Comparison of ENCODE assay signal across 13 cellular contexts in genomic region chr14:75636100-75636692, GRCh38. TPM values are rescaled to one million over a fixed set of nuclear protein-coding genes. Genes with fewer than 3 reads are reported as not detected.
DNase-seq lines count a peak whose midpoint lies in the region; ATAC-seq, FAIRE-seq and TF ChIP-seq lines count a peak whose summit lies in the region.
"Had no signal": no experiment of that assay in that cellular context is flagged by ENCODE, and none has a peak within 500 bp of the region (broad histone marks: within the 10 kb centered on the region; RNA-seq: fewer than 3 reads in every experiment).

No MANE protein-coding gene starts in this region.

- no peak overlapping the region for H3K4me2 ChIP-seq in K562 (ENCODE audit: insufficient read depth, low read length)

- no peaks in the 10 kb centered on the region for H3K9me1 ChIP-seq in K562 (ENCODE audit: control insufficient read depth, insufficient read depth, low read length)

- no peaks in the 10 kb centered on the region for H3K36me3 ChIP-seq in K562 (ENCODE audit: control insufficient read depth, insufficient read depth, low read length)

- no peak for TF ChIP-seq POLR2A in K562 (conservative IDR thresholded peaks at IDR 0.05)

- H3K79me2 ChIP-seq in K562 (ENCODE audit: control insufficient read depth, insufficient read depth, low read length): no peaks in the 10 kb centered on the region

- BruUV-seq in K562 (replicated peaks; lab: Mats Ljungman, UMichigan): no TSS peak

- TF ChIP-seq EP300 in K562 (IDR thresholded peaks at IDR 0.05; ENCODE audit: low read length): no peak

- H4K20me1 ChIP-seq in K562 (replicated peaks; ENCODE audit: control insufficient read depth, insufficient read depth, low read length): no peaks in the 10 kb centered on the region

- TF ChIP-seq CTCF in K562 (IDR thresholded peaks at IDR 0.05 in 2 of 3, conservative IDR thresholded peaks at IDR 0.05 in 1 of 3; ENCODE audit: insufficient read depth in 2 of 3, low read depth in 1 of 3, low read length in 3 of 3): no peak

- FAIRE-seq in K562 (lab: Jason Lieb, UNC): no peak
- FAIRE-seq: endometrium had no signal

- TF ChIP-seq RAD21 in K562 (CRISPR knock-in tag; conservative IDR thresholded peaks at IDR 0.05 in 1 of 2, IDR thresholded peaks at IDR 0.05 in 1 of 2): no peak

- no peak overlapping the region for H2AFZ ChIP-seq in K562 (ENCODE audit: low read depth, low read length)

- H3K4me1 ChIP-seq in K562 (replicated peaks in 1 of 2; ENCODE audit: control insufficient read depth in 2 of 2, insufficient read depth in 2 of 2, low read length in 2 of 2): no peaks in the 10 kb centered on the region

- POLR2A ChIA-PET in K562 (lab: Yijun Ruan, JAX): interaction anchor here (0.7 to 1.6 kb wide), 3 partner anchors 19 to 112 kb away, joined by 3 to 6 read pairs (median 4); partner anchors contain the start of gene TTLL5

- CTCF ChIA-PET in K562 (lab: Yijun Ruan, JAX; ENCODE audit: low intra/inter-chr PET ratio): no interaction called here

- WGBS in K562 (ENCODE audit: insufficient coverage, low coverage, missing lambda C conversion rate): 1% methylated on average over 13 of the region's 13 CpGs

- peaks cover 10 to 39% of the 10 kb centered on the region in 2 experiments; a peak in 4 of 5 replicates for H3K27me3 ChIP-seq in K562 (ENCODE audit: control insufficient read depth in 2 of 2, insufficient read depth in 2 of 2, low read length in 2 of 2)

- ATAC-seq in K562 (no peak), GM19023 (IDR thresholded peaks at IDR 0.05; ENCODE audit: unreplicated experiment) (no peak), GM19324 (IDR thresholded peaks at IDR 0.05; ENCODE audit: low FRiP score, unreplicated experiment) (no peak)

- H3K9ac ChIP-seq in K562 (ENCODE audit: insufficient read depth in 1 of 2, low read depth in 2 of 2, low read length in 2 of 2): no peak overlapping the region

- in situ Hi-C loops in K562 (cut with MboI): no loop called here

- intact Hi-C loops in K562 (cut with micrococcal nuclease): no loop called here

- H3K27ac ChIP-seq in K562 (ENCODE audit: extremely low read depth, low read depth, low read length): no peak overlapping the region

- DNase-seq in AG20443 (ENCODE audit: low spot score): peak; percentile 80
- DNase-seq in LHCN-M2 (ENCODE audit: low read depth): peak; percentile 89
- no peak for DNase-seq in K562 (ENCODE audit: extremely low read depth in 1 of 4, low spot score in 3 of 4)
- peak; percentile 64 for DNase-seq in medulla oblongata (ENCODE audit: extremely low spot score)
- no peak for DNase-seq in T-helper 1 cell
- DNase-seq in NCI-H128 (lab: John Stamatoyannopoulos, UW; ENCODE audit: unreplicated experiment): no peak
- DNase-seq: activated CD4-positive, alpha-beta T cell treated with anti-CD3 and anti-CD28 coated beads for 48 hours; activated naive CD4-positive, alpha-beta T cell treated with anti-CD3 and anti-CD28 coated beads, Interleukin-2, amount 10 ng/mL, durations not matched to agents 7 days and 5 days; CD4-positive, alpha-beta memory T cell; MV-4-11 had no signal

- no peaks in the 10 kb centered on the region for H3K9me3 ChIP-seq in K562 (replicated peaks; ENCODE audit: control insufficient read depth, insufficient read depth, low read depth, low read length)

- no peak overlapping the region for H3K4me3 ChIP-seq in K562

TF ChIP-seq in K562, 482 proteins besides CTCF, POLR2A, EP300 and RAD21 (continues in another document):
- TF ChIP-seq RAD51 (IDR thresholded peaks at IDR 0.05; ENCODE audit: borderline replicate concordance, low read depth) (peak; percentile 23; the same call in 1 of the 2 replicates), MCM7 (IDR thresholded peaks at IDR 0.05) (no peak), TFE3 (CRISPR knock-in tag; IDR thresholded peaks at IDR 0.05) (peak; percentile 77)

RNA-seq across cellular contexts. Expression of gene ERG28, which starts 24.5 kb away (rescaled TPM):
- total RNA-seq in LHCN-M2 (2014; rRNA removed) (9.1 and 9.8 TPM in 2 replicates), K562 (2014; rRNA removed) (3.1 and 5.4 TPM in 2 replicates), K562 (2014; rRNA removed; fragmentation: Illumina TruSeq; extraction: Trizol) (8.0 and 8.5 TPM in 2 replicates), K562 (2015; rRNA removed; fragmentation: Illumina TruSeq; extraction: Trizol) (6.2 and 6.8 TPM in 2 replicates), K562 (2021) (11.3 and 11.4 TPM in 2 replicates)
- polyA plus RNA-seq in LHCN-M2 (2012): 17.3 TPM
- total RNA-seq in K562 (2011; cell fraction: chromatin; rRNA removed; ENCODE audit: low replicate concordance): 12.2 and 14.7 TPM in 2 replicates
- total RNA-seq in K562 (2011; cell fraction: nucleolus; rRNA removed): 20.0 and 23.0 TPM in 2 replicates
- total RNA-seq in K562 (2011; cell fraction: nucleoplasm; rRNA removed): 26.0 and 32.5 TPM in 2 replicates
- polyA plus RNA-seq in K562 (2011; rRNA removed) (34.2 and 39.2 TPM in 2 replicates), K562 (2014; fragmentation: Illumina TruSeq; extraction: Trizol) (17.2 and 21.3 TPM in 2 replicates), K562 (2014; fragmentation: Nextera tagmentation; extraction: Ambion mirVana) (10 to 100 TPM; 26.0 to 32.4 TPM), K562 (2014; rRNA removed) (14.2 and 19.3 TPM in 2 replicates)
- polyA plus RNA-seq in K562 (2011; cell fraction: cytosol; rRNA removed): 26.3 and 42.2 TPM in 2 replicates
- polyA plus RNA-seq in K562 (2011; cell fraction: nucleus; rRNA removed): 8.5 and 14.6 TPM in 2 replicates
- polyA plus RNA-seq in K562 (2012): 11.1 and 13.5 TPM in 2 replicates
- 9.5 and 11.5 TPM in 2 replicates for polyA minus RNA-seq in K562 (2011; rRNA and poly(A)+ RNA removed)
- polyA minus RNA-seq in K562 (2011; cell fraction: cytosol; rRNA and poly(A)+ RNA removed): 4.7 and 5.0 TPM in 2 replicates
- 4.0 and 7.1 TPM in 2 replicates for polyA minus RNA-seq in K562 (2011; cell fraction: nucleus; rRNA and poly(A)+ RNA removed)

RNA-seq across cellular contexts. Expression of gene TTLL5, which starts 24.9 kb away (rescaled TPM):
- total RNA-seq in LHCN-M2 (2014; rRNA removed) (12.8 and 22.0 TPM in 2 replicates), K562 (2014; rRNA removed) (9.0 and 10.8 TPM in 2 replicates), K562 (2014; rRNA removed; fragmentation: Illumina TruSeq; extraction: Trizol) (12.6 and 16.7 TPM in 2 replicates), K562 (2015; rRNA removed; fragmentation: Illumina TruSeq; extraction: Trizol) (16.9 and 17.0 TPM in 2 replicates), K562 (2021) (17.3 and 17.7 TPM in 2 replicates)
- 14.3 TPM for polyA plus RNA-seq in LHCN-M2 (2012)
- total RNA-seq in K562 (2011; cell fraction: chromatin; rRNA removed; ENCODE audit: low replicate concordance): 110 and 194 TPM in 2 replicates
- total RNA-seq in K562 (2011; cell fraction: nucleolus; rRNA removed): 36.7 and 39.5 TPM in 2 replicates
- 63.6 and 87.8 TPM in 2 replicates for total RNA-seq in K562 (2011; cell fraction: nucleoplasm; rRNA removed)
- polyA plus RNA-seq in K562 (2011; rRNA removed) (17.9 and 18.9 TPM in 2 replicates), K562 (2014; fragmentation: Illumina TruSeq; extraction: Trizol) (13.4 and 15.8 TPM in 2 replicates), K562 (2014; fragmentation: Nextera tagmentation; extraction: Ambion mirVana) (1 to 10 TPM; 4.1 to 5.4 TPM), K562 (2014; rRNA removed) (12.1 and 12.3 TPM in 2 replicates)
- polyA plus RNA-seq in K562 (2011; cell fraction: cytosol; rRNA removed): 7.4 and 10.1 TPM in 2 replicates
- 24.1 and 26.5 TPM in 2 replicates for polyA plus RNA-seq in K562 (2011; cell fraction: nucleus; rRNA removed)
- 10.2 and 11.5 TPM in 2 replicates for polyA plus RNA-seq in K562 (2012)
- 67.6 and 79.8 TPM in 2 replicates for polyA minus RNA-seq in K562 (2011; rRNA and poly(A)+ RNA removed)
- 9.8 and 17.4 TPM in 2 replicates for polyA minus RNA-seq in K562 (2011; cell fraction: cytosol; rRNA and poly(A)+ RNA removed)
- 38.1 and 61.6 TPM in 2 replicates for polyA minus RNA-seq in K562 (2011; cell fraction: nucleus; rRNA and poly(A)+ RNA removed)

RNA-seq across cellular contexts. Expression of gene FLVCR2, which starts 57.8 kb away (rescaled TPM):
- total RNA-seq in LHCN-M2 (2014; rRNA removed) (23.9 and 29.8 TPM in 2 replicates), K562 (2014; rRNA removed) (not detected in 2 replicates), K562 (2014; rRNA removed; fragmentation: Illumina TruSeq; extraction: Trizol) (not detected in 2 replicates), K562 (2015; rRNA removed; fragmentation: Illumina TruSeq; extraction: Trizol) (0.11 TPM in 1 of 2 replicates, not detected in the other), K562 (2021) (1.5 and 3.2 TPM in 2 replicates)
- polyA plus RNA-seq in LHCN-M2 (2012): 5.3 TPM
- 0.09 TPM in 1 of 2 replicates, not detected in the other for total RNA-seq in K562 (2011; cell fraction: chromatin; rRNA removed; ENCODE audit: low replicate concordance)
- total RNA-seq in K562 (2011; cell fraction: nucleolus; rRNA removed): not detected in 2 replicates
- total RNA-seq in K562 (2011; cell fraction: nucleoplasm; rRNA removed): not detected in 2 replicates
- polyA plus RNA-seq in K562 (2011; rRNA removed) (0.08 TPM in 1 of 2 replicates, not detected in the other), K562 (2014; fragmentation: Illumina TruSeq; extraction: Trizol) (not detected in 2 replicates), K562 (2014; fragmentation: Nextera tagmentation; extraction: Ambion mirVana) (not detected), K562 (2014; rRNA removed) (not detected in 2 replicates)
- 0.15 TPM in 1 of 2 replicates, not detected in the other for polyA plus RNA-seq in K562 (2011; cell fraction: cytosol; rRNA removed)
- polyA plus RNA-seq in K562 (2011; cell fraction: nucleus; rRNA removed): not detected in 2 replicates
- polyA plus RNA-seq in K562 (2012): 0.11 and 0.13 TPM in 2 replicates
- polyA minus RNA-seq in K562 (2011; rRNA and poly(A)+ RNA removed): not detected in 2 replicates
- polyA minus RNA-seq in K562 (2011; cell fraction: cytosol; rRNA and poly(A)+ RNA removed): not detected in 2 replicates
- polyA minus RNA-seq in K562 (2011; cell fraction: nucleus; rRNA and poly(A)+ RNA removed): 0.22 TPM in 1 of 2 replicates, not detected in the other

Comparison
In these comparisons a context has a peak if more than half of its experiments do, and no peak if none do; other contexts are left out.
1. DNase-seq: peak in AG20443 (single experiment), LHCN-M2 (single experiment) and medulla oblongata (single experiment); none in K562 (0 of 4), T-helper 1 cell (0 of 5) and NCI-H128 (single experiment).